Comparison of ENCODE assay signal across 1 cellular context in the genomic region with DNA sequence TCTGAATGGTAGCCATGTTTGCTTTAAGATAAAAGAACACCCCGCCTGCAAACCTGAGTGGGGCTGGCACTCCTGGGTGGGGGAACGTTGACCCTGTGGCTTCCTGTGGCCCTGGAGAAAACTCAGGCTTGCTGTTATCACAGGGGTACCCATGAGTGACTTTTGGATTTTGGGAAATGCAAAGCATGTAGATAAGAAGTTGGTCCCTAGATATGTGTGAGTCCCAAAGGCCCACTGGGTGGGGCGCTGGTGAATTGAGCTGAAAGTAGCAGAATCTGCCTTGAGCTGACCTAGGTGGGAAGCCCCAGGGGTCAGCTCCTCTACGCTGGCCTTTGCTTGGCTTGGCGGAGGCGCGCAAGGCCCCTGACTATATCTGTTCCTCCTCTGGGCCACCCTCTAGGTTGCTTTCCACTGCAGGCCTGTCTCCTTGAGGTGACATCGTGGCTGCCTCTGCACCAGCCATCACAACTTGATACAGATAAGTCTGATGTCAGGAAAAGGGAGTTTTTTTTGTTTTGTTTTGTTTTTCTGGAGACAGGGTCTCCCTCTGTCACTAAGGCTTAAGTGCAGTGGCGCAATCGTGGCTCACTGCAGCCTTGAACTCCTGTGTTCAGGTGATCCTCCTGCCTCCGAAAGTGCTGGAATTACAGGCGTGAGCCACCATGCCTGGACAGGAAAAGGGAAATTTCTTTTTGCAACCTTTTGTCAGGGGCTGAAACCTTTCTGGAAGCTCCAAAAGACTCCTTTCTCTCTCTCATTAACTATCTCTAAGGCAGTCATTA.
TF ChIP-seq lines count a peak whose summit lies in the region.

No MANE protein-coding gene starts in this region.

TF ChIP-seq in GM12878, 131 proteins besides CTCF, POLR2A, EP300 and RAD21 (continued from another document):
- TF ChIP-seq MYC (IDR thresholded peaks at IDR 0.05; ENCODE audit: insufficient read depth, insufficient read length, insufficient replicate concordance, low read length, severe bottlenecking) (no peak), SMARCA5 (IDR thresholded peaks at IDR 0.05) (peak; percentile 93), ZBED1 (IDR thresholded peaks at IDR 0.05; ENCODE audit: borderline replicate concordance) (no peak), IKZF2 (IDR thresholded peaks at IDR 0.05) (peak in 1 of 2 experiments; percentile 34; a peak in 1 of 4 replicates), ZNF24 (IDR thresholded peaks at IDR 0.05) (no peak), PAX8 (IDR thresholded peaks at IDR 0.05) (no peak), NBN (IDR thresholded peaks at IDR 0.05) (no peak), IKZF1 (conservative IDR thresholded peaks at IDR 0.05) (0 out of 2 replicates have a peak, but pooled peaks have one; percentile 12), RCOR1 (conservative IDR thresholded peaks at IDR 0.05; ENCODE audit: low read depth, low read length) (no peak), ATF7 (IDR thresholded peaks at IDR 0.05; ENCODE audit: low read depth) (no peak), EGR1 (IDR thresholded peaks at IDR 0.05; ENCODE audit: borderline replicate concordance in 1 of 2, low read depth in 2 of 2, low read length in 2 of 2) (no peak), BMI1 (IDR thresholded peaks at IDR 0.05; ENCODE audit: borderline replicate concordance) (no peak), HDGF (IDR thresholded peaks at IDR 0.05) (no peak), SUZ12 (IDR thresholded peaks at IDR 0.05; ENCODE audit: unreplicated experiment) (no peak), CBFB (IDR thresholded peaks at IDR 0.05; ENCODE audit: low read depth) (no peak), ZNF217 (IDR thresholded peaks at IDR 0.05) (peak; percentile 68; the same call in 1 of the 2 replicates), ZNF274 (IDR thresholded peaks at IDR 0.05; ENCODE audit: insufficient read depth, insufficient read length) (no peak), SMAD5 (IDR thresholded peaks at IDR 0.05; ENCODE audit: low read depth) (no peak), NFYA (IDR thresholded peaks at IDR 0.05; ENCODE audit: borderline replicate concordance, low read depth, low read length) (no peak), FOXM1 (IDR thresholded peaks at IDR 0.05; ENCODE audit: low read depth, low read length) (no peak)
- TF ChIP-seq, protein P1, sequence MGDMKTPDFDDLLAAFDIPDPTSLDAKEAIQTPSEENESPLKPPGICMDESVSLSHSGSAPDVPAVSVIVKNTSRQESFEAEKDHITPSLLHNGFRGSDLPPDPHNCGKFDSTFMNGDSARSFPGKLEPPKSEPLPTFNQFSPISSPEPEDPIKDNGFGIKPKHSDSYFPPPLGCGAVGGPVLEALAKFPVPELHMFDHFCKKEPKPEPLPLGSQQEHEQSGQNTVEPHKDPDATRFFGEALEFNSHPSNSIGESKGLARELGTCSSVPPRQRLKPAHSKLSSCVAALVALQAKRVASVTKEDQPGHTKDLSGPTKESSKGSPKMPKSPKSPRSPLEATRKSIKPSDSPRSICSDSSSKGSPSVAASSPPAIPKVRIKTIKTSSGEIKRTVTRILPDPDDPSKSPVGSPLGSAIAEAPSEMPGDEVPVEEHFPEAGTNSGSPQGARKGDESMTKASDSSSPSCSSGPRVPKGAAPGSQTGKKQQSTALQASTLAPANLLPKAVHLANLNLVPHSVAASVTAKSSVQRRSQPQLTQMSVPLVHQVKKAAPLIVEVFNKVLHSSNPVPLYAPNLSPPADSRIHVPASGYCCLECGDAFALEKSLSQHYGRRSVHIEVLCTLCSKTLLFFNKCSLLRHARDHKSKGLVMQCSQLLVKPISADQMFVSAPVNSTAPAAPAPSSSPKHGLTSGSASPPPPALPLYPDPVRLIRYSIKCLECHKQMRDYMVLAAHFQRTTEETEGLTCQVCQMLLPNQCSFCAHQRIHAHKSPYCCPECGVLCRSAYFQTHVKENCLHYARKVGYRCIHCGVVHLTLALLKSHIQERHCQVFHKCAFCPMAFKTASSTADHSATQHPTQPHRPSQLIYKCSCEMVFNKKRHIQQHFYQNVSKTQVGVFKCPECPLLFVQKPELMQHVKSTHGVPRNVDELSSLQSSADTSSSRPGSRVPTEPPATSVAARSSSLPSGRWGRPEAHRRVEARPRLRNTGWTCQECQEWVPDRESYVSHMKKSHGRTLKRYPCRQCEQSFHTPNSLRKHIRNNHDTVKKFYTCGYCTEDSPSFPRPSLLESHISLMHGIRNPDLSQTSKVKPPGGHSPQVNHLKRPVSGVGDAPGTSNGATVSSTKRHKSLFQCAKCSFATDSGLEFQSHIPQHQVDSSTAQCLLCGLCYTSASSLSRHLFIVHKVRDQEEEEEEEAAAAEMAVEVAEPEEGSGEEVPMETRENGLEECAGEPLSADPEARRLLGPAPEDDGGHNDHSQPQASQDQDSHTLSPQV (IDR thresholded peaks at IDR 0.05): no peak
- TF ChIP-seq, protein P2, sequence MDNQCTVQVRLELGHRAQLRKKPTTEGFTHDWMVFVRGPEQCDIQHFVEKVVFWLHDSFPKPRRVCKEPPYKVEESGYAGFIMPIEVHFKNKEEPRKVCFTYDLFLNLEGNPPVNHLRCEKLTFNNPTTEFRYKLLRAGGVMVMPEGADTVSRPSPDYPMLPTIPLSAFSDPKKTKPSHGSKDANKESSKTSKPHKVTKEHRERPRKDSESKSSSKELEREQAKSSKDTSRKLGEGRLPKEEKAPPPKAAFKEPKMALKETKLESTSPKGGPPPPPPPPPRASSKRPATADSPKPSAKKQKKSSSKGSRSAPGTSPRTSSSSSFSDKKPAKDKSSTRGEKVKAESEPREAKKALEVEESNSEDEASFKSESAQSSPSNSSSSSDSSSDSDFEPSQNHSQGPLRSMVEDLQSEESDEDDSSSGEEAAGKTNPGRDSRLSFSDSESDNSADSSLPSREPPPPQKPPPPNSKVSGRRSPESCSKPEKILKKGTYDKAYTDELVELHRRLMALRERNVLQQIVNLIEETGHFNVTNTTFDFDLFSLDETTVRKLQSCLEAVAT (IDR thresholded peaks at IDR 0.05): no peak
